ENCODE assay signal across 1 cellular context in genomic region chr5:83474170-83474796, GRCh38.
TF ChIP-seq lines count a peak whose summit lies in the region.

No MANE protein-coding gene starts in this region.

TF ChIP-seq in GM23338, 12 proteins besides CTCF, POLR2A, EP300 and RAD21 (continued from another document):
- TF ChIP-seq ZNF462 (CRISPR knock-in tag; IDR thresholded peaks at IDR 0.05), result 0 out of 2 replicates have a peak, but pooled peaks have one; percentile 56
- TF ChIP-seq POLR2AphosphoS5 (IDR thresholded peaks at IDR 0.05; ENCODE audit: low read depth), result peak; percentile 59
- peak; percentile 56 for TF ChIP-seq CREB1 (CRISPR knock-in tag; IDR thresholded peaks at IDR 0.05; ENCODE audit: low read depth)
- no peak for TF ChIP-seq EZH2 (IDR thresholded peaks at IDR 0.05; ENCODE audit: low read depth, unreplicated experiment)
- no peak for TF ChIP-seq JUNB (IDR thresholded peaks at IDR 0.05; ENCODE audit: unreplicated experiment)
- TF ChIP-seq ZNF331 (CRISPR knock-in tag; IDR thresholded peaks at IDR 0.05; ENCODE audit: low read depth), result 0 out of 2 replicates have a peak, but pooled peaks have one; percentile 30
- no peak for TF ChIP-seq NANOG (IDR thresholded peaks at IDR 0.05; ENCODE audit: borderline replicate concordance)
- TF ChIP-seq ETS1 (IDR thresholded peaks at IDR 0.05), result no peak
- TF ChIP-seq ZNF114 (CRISPR knock-in tag; IDR thresholded peaks at IDR 0.05), result no peak
